8 cellular contexts compared by ENCODE assay signal in genomic region chr7:1741751-1742554, GRCh38.
DNase-seq lines count a peak whose midpoint lies in the region; ATAC-seq, FAIRE-seq and TF ChIP-seq lines count a peak whose summit lies in the region.

No MANE protein-coding gene starts in this region.

- peaks cover 2% of the 10 kb centered on the region for H3K27me3 Mint-ChIP-seq in glutamatergic neuron (ENCODE audit: unreplicated experiment)

- H3K4me3 Mint-ChIP-seq in glutamatergic neuron (ENCODE audit: unreplicated experiment) = no peak overlapping the region

- intact Hi-C loops in left cardiac atrium (cut with DNase I) = no loop called here

- no peak overlapping the region for H3K27ac Mint-ChIP-seq in glutamatergic neuron (ENCODE audit: unreplicated experiment)

- H3K9me3 Mint-ChIP-seq in glutamatergic neuron (ENCODE audit: unreplicated experiment) = peaks cover 11% of the 10 kb centered on the region

- H3K4me1 Mint-ChIP-seq in glutamatergic neuron (ENCODE audit: low read depth, unreplicated experiment) = peaks cover 18% of the 10 kb centered on the region

- no peaks in the 10 kb centered on the region for H3K36me3 Mint-ChIP-seq in glutamatergic neuron (ENCODE audit: unreplicated experiment)

- DNase-seq in 8988T (peak; percentile 31), GM19239 (ENCODE audit: insufficient read length, low spot score) (peak; percentile 54), SHP77 treated with DMSO at 0.1 percent for 48 hours (lab: John Stamatoyannopoulos, UW) (peak; percentile 65), left cardiac atrium (peak; percentile 42), H4 (ENCODE audit: low spot score) (no peak), Ammon's horn (ENCODE audit: low spot score) (no peak), glutamatergic neuron (no peak)

- no peak for TF ChIP-seq CTCF in glutamatergic neuron (IDR thresholded peaks at IDR 0.05; ENCODE audit: partially characterized antibody, unreplicated experiment)

- no peak for FAIRE-seq in GM19239 (lab: Jason Lieb, UNC)

- ATAC-seq in left cardiac atrium (peak; percentile 38 to 39), GM18517 (IDR thresholded peaks at IDR 0.05; ENCODE audit: unreplicated experiment) (no peak)

Comparison
In these comparisons a context has a peak if more than half of its experiments do, and no peak if none do; other contexts are left out.
1. DNase-seq: peak in 8988T (single experiment), GM19239 (single experiment), SHP77 treated with DMSO at 0.1 percent for 48 hours (single experiment) and left cardiac atrium (single experiment); none in H4 (single experiment), Ammon's horn (single experiment) and glutamatergic neuron (single experiment).